In genomic region chr10:56487746-56488145, GRCh38 we compare ENCODE assay signal across 31 cellular contexts.
"Had no signal": no experiment of that assay in that cellular context is flagged by ENCODE, and none has a peak within 500 bp of the region (broad histone marks: within the 10 kb centered on the region; RNA-seq: fewer than 3 reads in every experiment).

No MANE protein-coding gene starts in this region.

- ATAC-seq: naive thymus-derived CD8-positive, alpha-beta T cell; natural killer cell treated with Interleukin-12 subunit alpha and Interleukin-12 subunit beta and Interleukin-15 and Interleukin-18, amount 100 ng/mL, for 72 hours; right cardiac atrium; right lobe of liver; stimulated activated memory B cell treated with anti-CD40 and anti-IgM and Interleukin-4, amounts not matched to agents 10 μg/mL and 1 μg/mL and 100 μg/mL, for 72 hours; stimulated activated naive CD8-positive, alpha-beta T cell treated with anti-CD3 and anti-CD28 coated beads, Interleukin-15, amount 100 ng/mL, for 72 hours; stimulated activated naive CD8-positive, alpha-beta T cell treated with anti-CD3 and anti-CD28 coated beads, Interleukin-15, Interleukin-2, amounts not matched to agents 100 U/mL and 50 U/mL, for 24 hours had no signal

- H2AFZ ChIP-seq: neural progenitor cell, parathyroid adenoma had no signal

- DNase-seq: naive B cell; naive thymus-derived CD8-positive, alpha-beta T cell; nucleus accumbens; ovary; posterior cingulate gyrus; right cardiac atrium; right lobe of liver; sigmoid colon; small intestine; stimulated activated CD4-positive, alpha-beta T cell treated with anti-CD3 and anti-CD28 coated beads, Interleukin-12 subunit alpha, Interleukin-12 subunit beta, amount 100 ng/mL, for 4 hours; stimulated activated CD4-positive, alpha-beta T cell treated with anti-CD3 and anti-CD28 coated beads, Interleukin-1b, Interleukin-23, amount 100 ng/mL, for 48 hours; stimulated activated CD4-positive, alpha-beta T cell treated with anti-CD3 and anti-CD28 coated beads, Interleukin-4, amount 100 ng/mL, for 1 hour; stimulated activated CD4-positive, alpha-beta T cell treated with anti-CD3 and anti-CD28 coated beads, Interleukin-4, amount 100 ng/mL, for 4 hours; stimulated activated CD8-positive, alpha-beta memory T cell treated with anti-CD3 and anti-CD28 coated beads, Interleukin-4, amount 100 ng/mL, for 48 hours; stimulated activated naive CD4-positive, alpha-beta T cell; stimulated activated naive CD8-positive, alpha-beta T cell treated with anti-CD3 and anti-CD28 coated beads, Interleukin-15, amount 100 ng/mL, for 72 hours; stimulated activated naive CD8-positive, alpha-beta T cell treated with anti-CD3 and anti-CD28 coated beads, Interleukin-15, Interleukin-2, amounts not matched to agents 100 U/mL and 50 U/mL, for 24 hours; substantia nigra; testis; tibial artery; transverse colon had no signal

- H3K4me3 ChIP-seq: neural progenitor cell, ovary, prostate gland, right lobe of liver, sigmoid colon, suprapubic skin, testis, tibial artery, transverse colon, upper lobe of left lung, vagina had no signal

- H3K79me2 ChIP-seq: parathyroid adenoma had no signal

- H3K9me3 ChIP-seq: neutrophil, ovary, prostate gland, sigmoid colon, suprapubic skin, testis, transverse colon, upper lobe of left lung, vagina had no signal

- FAIRE-seq: small intestine, urothelium cell line had no signal

- H3K4me2 ChIP-seq: neural progenitor cell had no signal

- H3K4me1 ChIP-seq: neural progenitor cell, parathyroid adenoma, prostate gland, right lobe of liver, sigmoid colon, suprapubic skin, testis, tibial artery, transverse colon, upper lobe of left lung, vagina had no signal

- H3K27ac ChIP-seq: neural progenitor cell, neutrophil, ovary, parathyroid adenoma, prostate gland, right lobe of liver, sigmoid colon, suprapubic skin, testis, tibial artery, transverse colon, upper lobe of left lung, vagina had no signal

- H3K36me3 ChIP-seq: neural progenitor cell, neutrophil, ovary, prostate gland, right lobe of liver, sigmoid colon, suprapubic skin, tibial artery, transverse colon, upper lobe of left lung, vagina had no signal

- H3K27me3 ChIP-seq: neural progenitor cell, neutrophil, ovary, right lobe of liver, sigmoid colon, suprapubic skin, testis, tibial artery, transverse colon, upper lobe of left lung, vagina had no signal
